In the genomic region with DNA sequence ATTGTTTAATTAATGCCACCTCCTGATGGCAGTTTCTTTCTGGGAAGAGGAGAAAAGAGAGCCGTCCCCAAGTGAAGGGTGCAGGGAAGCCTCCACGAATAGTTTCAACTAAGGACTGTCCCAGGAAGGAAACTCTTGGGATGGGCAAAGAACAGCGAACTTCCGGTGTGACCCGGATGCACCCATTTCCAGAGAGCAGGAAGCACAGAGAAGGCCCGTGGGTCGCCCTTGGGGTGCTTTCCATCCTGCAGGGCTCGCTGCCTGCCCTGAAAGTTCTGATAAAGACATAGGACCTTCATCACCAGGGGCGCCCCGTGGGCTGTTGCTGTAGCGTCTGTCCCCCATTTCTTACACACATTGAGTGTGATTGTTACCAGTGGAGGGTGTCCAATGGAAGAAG, we compare ENCODE assay signal across 18 cellular contexts. TPM values are rescaled to one million over a fixed set of nuclear protein-coding genes. Genes with fewer than 3 reads are reported as not detected.
DNase-seq lines count a peak whose midpoint lies in the region; ATAC-seq and TF ChIP-seq lines count a peak whose summit lies in the region.
"Had no signal": no experiment of that assay in that cellular context is flagged by ENCODE, and none has a peak within 500 bp of the region (broad histone marks: within the 10 kb centered on the region; RNA-seq: fewer than 3 reads in every experiment).

No MANE protein-coding gene starts in this region.

- H3K4me3 ChIP-seq in right lobe of liver (no peak overlapping the region), testis (peak overlapping the region; percentile 27 to 38)
- H3K4me3 ChIP-seq: HAP-1 had no signal

- intact Hi-C loops in activated naive CD4-positive, alpha-beta T cell treated with anti-CD3 and anti-CD28 coated beads for 36 hours (cut with micrococcal nuclease): no loop called here
- intact Hi-C loops in right lobe of liver (cut with DNase I) (no loop called here), testis (cut with DNase I; ENCODE audit: low total_unique reads) (no loop called here)

- peak overlapping the region; percentile 27 for H3K27ac ChIP-seq in RWPE1
- no peak overlapping the region for H3K27ac ChIP-seq in right lobe of liver
- H3K27ac ChIP-seq in testis: no peak overlapping the region
- H3K27ac ChIP-seq: KMS-11 had no signal

- H3K27me3 ChIP-seq in right lobe of liver: no peaks in the 10 kb centered on the region
- H3K27me3 ChIP-seq in testis: no peaks in the 10 kb centered on the region

- no peaks in the 10 kb centered on the region for H3K27me3 Mint-ChIP-seq in activated naive CD4-positive, alpha-beta T cell treated with anti-CD3 and anti-CD28 coated beads, Interleukin-2, amount 10 ng/mL, durations not matched to agents 7 days and 5 days
- H3K27me3 Mint-ChIP-seq in activated naive CD4-positive, alpha-beta T cell treated with anti-CD3 and anti-CD28 coated beads for 36 hours (ENCODE audit: low read depth): no peaks in the 10 kb centered on the region

- ATAC-seq in right lobe of liver: peak in 3 of 4 donors; percentile 26 to 48 (median 43)

- DNase-seq in activated naive CD4-positive, alpha-beta T cell treated with anti-CD3 and anti-CD28 coated beads, Interleukin-2, amount 10 ng/mL, durations not matched to agents 7 days and 5 days: no peak
- DNase-seq in activated naive CD4-positive, alpha-beta T cell treated with anti-CD3 and anti-CD28 coated beads for 36 hours: no peak
- DNase-seq in RWPE1 (ENCODE audit: low spot score) (no peak), right lobe of liver (no peak), testis (peak; percentile 58), dedifferentiated amniotic fluid mesenchymal stem cell (ENCODE audit: extremely low spot score) (no peak), middle frontal gyrus (ENCODE audit: extremely low spot score, low spot score) (no peak), NAMALWA (ENCODE audit: low spot score) (no peak)
- DNase-seq: C1 segment of cervical spinal cord, DMS79 treated with DMSO at 0.1 percent for 48 hours, NCI-H1436, NCI-H2029, NCI-H345, NCI-H524 treated with DMSO at 0.1 percent for 48 hours, RPMI8226, SIG-M5 had no signal

- peaks cover 8% of the 10 kb centered on the region for H3K36me3 Mint-ChIP-seq in activated naive CD4-positive, alpha-beta T cell treated with anti-CD3 and anti-CD28 coated beads, Interleukin-2, amount 10 ng/mL, durations not matched to agents 7 days and 5 days
- H3K36me3 Mint-ChIP-seq in activated naive CD4-positive, alpha-beta T cell treated with anti-CD3 and anti-CD28 coated beads for 36 hours (ENCODE audit: low read depth): peaks cover 9% of the 10 kb centered on the region

- POLR2A ChIA-PET in RWPE1 (lab: Yijun Ruan, JAX; ENCODE audit: low non-redundant PET): no interaction called here

- H3K4me1 ChIP-seq in right lobe of liver: no peaks in the 10 kb centered on the region
- H3K4me1 ChIP-seq in testis: peaks cover 16% of the 10 kb centered on the region

- H3K4me3 Mint-ChIP-seq in activated naive CD4-positive, alpha-beta T cell treated with anti-CD3 and anti-CD28 coated beads, Interleukin-2, amount 10 ng/mL, durations not matched to agents 7 days and 5 days: no peak overlapping the region
- H3K4me3 Mint-ChIP-seq in activated naive CD4-positive, alpha-beta T cell treated with anti-CD3 and anti-CD28 coated beads for 36 hours: no peak overlapping the region

- H3K4me1 Mint-ChIP-seq in activated naive CD4-positive, alpha-beta T cell treated with anti-CD3 and anti-CD28 coated beads, Interleukin-2, amount 10 ng/mL, durations not matched to agents 7 days and 5 days: no peaks in the 10 kb centered on the region
- peaks cover 23% of the 10 kb centered on the region for H3K4me1 Mint-ChIP-seq in activated naive CD4-positive, alpha-beta T cell treated with anti-CD3 and anti-CD28 coated beads for 36 hours (ENCODE audit: low read depth)

- WGBS in right lobe of liver (ENCODE audit: insufficient coverage, low coverage, low lambda C conversion rate, missing lambda C conversion rate): 63% methylated on average over 10 of the region's 11 CpGs
- WGBS in testis, 2 donors: 66 to 72% methylated on average over 8 to 11 of the region's 11 CpGs

- H3K36me3 ChIP-seq in right lobe of liver (peaks cover 0 to 4% (median under 1%) of the 10 kb centered on the region in 4 donors), testis (ENCODE audit: low read depth, missing control alignments) (no peaks in the 10 kb centered on the region)

- TF ChIP-seq CTCF in RWPE1 (conservative IDR thresholded peaks at IDR 0.05; ENCODE audit: low read depth) (no peak), right lobe of liver (IDR thresholded peaks at IDR 0.05) (no peak), testis (IDR thresholded peaks at IDR 0.05) (no peak)

- H3K9me3 Mint-ChIP-seq in activated naive CD4-positive, alpha-beta T cell treated with anti-CD3 and anti-CD28 coated beads, Interleukin-2, amount 10 ng/mL, durations not matched to agents 7 days and 5 days: no peaks in the 10 kb centered on the region
- no peaks in the 10 kb centered on the region for H3K9me3 Mint-ChIP-seq in activated naive CD4-positive, alpha-beta T cell treated with anti-CD3 and anti-CD28 coated beads for 36 hours

- no peak for TF ChIP-seq POLR2A in right lobe of liver (IDR thresholded peaks at IDR 0.05)
- no peak for TF ChIP-seq POLR2A in testis (IDR thresholded peaks at IDR 0.05)

- H3K27ac Mint-ChIP-seq in activated naive CD4-positive, alpha-beta T cell treated with anti-CD3 and anti-CD28 coated beads, Interleukin-2, amount 10 ng/mL, durations not matched to agents 7 days and 5 days: peak overlapping the region; percentile 37
- no peak overlapping the region for H3K27ac Mint-ChIP-seq in activated naive CD4-positive, alpha-beta T cell treated with anti-CD3 and anti-CD28 coated beads for 36 hours

- CTCF ChIA-PET in activated naive CD4-positive, alpha-beta T cell treated with anti-CD3 and anti-CD28 coated beads, Interleukin-2, amount 10 ng/mL, durations not matched to agents 7 days and 5 days (lab: Charles Lee): no interaction called here
- CTCF ChIA-PET in activated naive CD4-positive, alpha-beta T cell treated with anti-CD3 and anti-CD28 coated beads for 36 hours (lab: Charles Lee): no interaction called here
- CTCF ChIA-PET in RWPE1 (lab: Yijun Ruan, JAX): interaction anchor here (1.1 kb wide), 1 partner anchor 17 kb away, joined by 5 read pairs; no protein-coding TSS in a partner anchor

- H3K9me3 ChIP-seq in right lobe of liver (no peaks in the 10 kb centered on the region), testis (no peaks in the 10 kb centered on the region)

RNA-seq across cellular contexts. Expression of a gene that starts 27.0 kb away (rescaled TPM):
- total RNA-seq in activated naive CD4-positive, alpha-beta T cell treated with anti-CD3 and anti-CD28 coated beads for 36 hours: 10 to 100 TPM; 81.3 to 81.5 TPM
- total RNA-seq in right lobe of liver (100 to 1,000 TPM in 2 of 6 experiments, 10 to 100 TPM in 4; 59.0 to 116 (median 90.9) TPM), testis (100 to 1,000 TPM; 208 to 210 TPM)
- polyA plus RNA-seq in testis (ENCODE audit: insufficient read depth, low read depth, low replicate concordance): 83.4 TPM

Comparison
In these comparisons a context has a peak if more than half of its experiments do, and no peak if none do; other contexts are left out.
1. H3K4me3 ChIP-seq: peak in testis (2 of 2); none in right lobe of liver (0 of 3).